1 cellular context compared by ENCODE assay signal in genomic region chr6:150334790-150335783, GRCh38.
TF ChIP-seq lines count a peak whose summit lies in the region.

No MANE protein-coding gene starts in this region.

TF ChIP-seq in K562, 482 proteins besides CTCF, POLR2A, EP300 and RAD21 (continued from another document and continues in another):
- no peak for TF ChIP-seq ATF6 (CRISPR knock-in tag; IDR thresholded peaks at IDR 0.05)
- no peak for TF ChIP-seq HDAC2 (IDR thresholded peaks at IDR 0.05)
- no peak for TF ChIP-seq RBM34 (IDR thresholded peaks at IDR 0.05; ENCODE audit: borderline replicate concordance, insufficient read depth, low read length)
- no peak for TF ChIP-seq BDP1 (IDR thresholded peaks at IDR 0.05; ENCODE audit: insufficient read depth, insufficient read length)
- no peak for TF ChIP-seq ZNF431 (CRISPR knock-in tag; IDR thresholded peaks at IDR 0.05)
- no peak for TF ChIP-seq CCAR2 (IDR thresholded peaks at IDR 0.05; ENCODE audit: low read depth, low read length)
- no peak for TF ChIP-seq THAP7 (CRISPR knock-in tag; IDR thresholded peaks at IDR 0.05)
- TF ChIP-seq NCOA4 (IDR thresholded peaks at IDR 0.05; ENCODE audit: partially characterized antibody), result no peak
- TF ChIP-seq ZNF707 (CRISPR knock-in tag; conservative IDR thresholded peaks at IDR 0.05), result no peak
- TF ChIP-seq SNIP1 (IDR thresholded peaks at IDR 0.05; ENCODE audit: low read depth), result no peak
- peak; percentile 98 for TF ChIP-seq DEAF1 (CRISPR knock-in tag; IDR thresholded peaks at IDR 0.05)
- TF ChIP-seq KAT8 (IDR thresholded peaks at IDR 0.05; ENCODE audit: low read depth), result no peak
- TF ChIP-seq TARDBP (IDR thresholded peaks at IDR 0.05), result no peak
- no peak for TF ChIP-seq SUPT5H (IDR thresholded peaks at IDR 0.05)
- no peak for TF ChIP-seq HMGXB4 (CRISPR knock-in tag; IDR thresholded peaks at IDR 0.05)
- TF ChIP-seq CBX5 (IDR thresholded peaks at IDR 0.05; ENCODE audit: borderline replicate concordance, low read depth), result no peak
- TF ChIP-seq GTF2E2 (tag; IDR thresholded peaks at IDR 0.05), result no peak
- no peak for TF ChIP-seq ZNF324 (CRISPR knock-in tag; IDR thresholded peaks at IDR 0.05)
- TF ChIP-seq DIDO1 (tag; IDR thresholded peaks at IDR 0.05; ENCODE audit: low read depth), result no peak
- peak; percentile 49; the same call in 1 of the 2 replicates for TF ChIP-seq CREB3 (tag; conservative IDR thresholded peaks at IDR 0.05; ENCODE audit: low read depth)
- no peak for TF ChIP-seq LCOR (CRISPR knock-in tag; IDR thresholded peaks at IDR 0.05)
- no peak for TF ChIP-seq NR3C1 (CRISPR knock-in tag; IDR thresholded peaks at IDR 0.05)
- TF ChIP-seq MGA (IDR thresholded peaks at IDR 0.05), result peak; percentile 24; the same call in 1 of the 2 replicates
- TF ChIP-seq ARID3B (CRISPR knock-in tag; IDR thresholded peaks at IDR 0.05; ENCODE audit: borderline replicate concordance), result no peak
- no peak for TF ChIP-seq MNT (conservative IDR thresholded peaks at IDR 0.05)
- TF ChIP-seq RAD51 (IDR thresholded peaks at IDR 0.05; ENCODE audit: borderline replicate concordance, low read depth), result no peak
- TF ChIP-seq ZNF140 (CRISPR knock-in tag; IDR thresholded peaks at IDR 0.05), result no peak
- TF ChIP-seq SMAD2 (IDR thresholded peaks at IDR 0.05; ENCODE audit: low read depth, low read length), result no peak
- TF ChIP-seq HMG20A (CRISPR knock-in tag; conservative IDR thresholded peaks at IDR 0.05), result no peak
- no peak for TF ChIP-seq GABPA (tag; conservative IDR thresholded peaks at IDR 0.05; ENCODE audit: low read depth)
- no peak for TF ChIP-seq GMEB1 (CRISPR knock-in tag; IDR thresholded peaks at IDR 0.05)
- TF ChIP-seq NFIC (IDR thresholded peaks at IDR 0.05), result no peak
- no peak for TF ChIP-seq HES1 (IDR thresholded peaks at IDR 0.05; ENCODE audit: low read depth)
- no peak for TF ChIP-seq CSDE1 (IDR thresholded peaks at IDR 0.05)
- TF ChIP-seq ELF4 (CRISPR knock-in tag; IDR thresholded peaks at IDR 0.05), result no peak
